Comparison of ENCODE assay signal across 8 cellular contexts in the genomic region with DNA sequence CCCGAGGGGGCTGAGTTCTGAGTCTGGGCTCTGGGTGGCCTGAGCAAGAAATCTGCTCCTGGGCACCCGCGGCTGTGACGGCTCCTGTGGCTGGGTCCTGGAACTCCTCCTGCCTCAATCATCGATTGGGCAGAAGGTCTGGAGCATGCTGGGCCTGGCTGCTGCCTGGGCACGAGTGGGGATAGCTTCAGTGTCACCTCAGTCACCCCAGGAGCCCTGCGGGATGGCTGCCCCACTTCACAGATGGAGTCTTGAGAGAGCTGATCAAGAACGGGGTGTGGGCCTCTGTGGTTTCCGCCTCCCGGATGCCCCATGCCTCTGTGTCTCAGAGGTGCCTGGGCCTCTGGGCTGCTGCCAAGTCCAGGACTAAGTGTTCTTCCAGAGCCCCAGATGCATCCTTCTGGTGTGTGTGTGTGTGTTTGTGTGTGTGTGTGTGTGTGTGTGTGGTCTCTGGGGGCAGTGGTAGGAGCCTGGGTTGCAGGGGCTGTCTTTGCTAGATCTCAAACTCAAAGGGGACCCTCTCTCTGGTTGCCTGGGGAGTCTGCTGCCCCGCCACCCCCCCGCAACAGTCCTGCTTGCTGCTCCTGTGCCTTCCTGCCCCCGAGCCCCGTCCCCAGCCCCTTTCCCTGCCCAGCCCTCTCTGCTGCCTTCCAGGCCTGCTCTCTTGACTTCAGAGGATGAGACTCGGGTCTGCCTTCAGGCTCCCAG.
A peak's percentile ranks its signal among the peaks of the same experiment; 100 is the strongest.
DNase-seq lines count a peak whose midpoint lies in the region; ATAC-seq, FAIRE-seq and TF ChIP-seq lines count a peak whose summit lies in the region.

No MANE protein-coding gene starts in this region.

- FAIRE-seq in GM12892 (lab: Jason Lieb, UNC) = no peak

- peak overlapping the region; percentile 4 for H3K4me3 Mint-ChIP-seq in stimulated activated naive CD8-positive, alpha-beta T cell treated with anti-CD3 and anti-CD28 coated beads, Interleukin-15, Interleukin-2, amounts not matched to agents 100 ng/mL and 50 ng/mL, for 24 hours

- no peak for ATAC-seq in HG02884 (IDR thresholded peaks at IDR 0.05; ENCODE audit: unreplicated experiment)

- no peak for TF ChIP-seq POLR2A in GM12892 (IDR thresholded peaks at IDR 0.05; ENCODE audit: low read depth, low read length)

- no peak overlapping the region for H3K27ac Mint-ChIP-seq in stimulated activated naive CD8-positive, alpha-beta T cell treated with anti-CD3 and anti-CD28 coated beads, Interleukin-15, Interleukin-2, amounts not matched to agents 100 ng/mL and 50 ng/mL, for 24 hours

- no peaks in the 10 kb centered on the region for H3K36me3 Mint-ChIP-seq in stimulated activated naive CD8-positive, alpha-beta T cell treated with anti-CD3 and anti-CD28 coated beads, Interleukin-15, Interleukin-2, amounts not matched to agents 100 ng/mL and 50 ng/mL, for 24 hours (ENCODE audit: low read depth)

- H3K9me3 Mint-ChIP-seq in stimulated activated naive CD8-positive, alpha-beta T cell treated with anti-CD3 and anti-CD28 coated beads, Interleukin-15, Interleukin-2, amounts not matched to agents 100 ng/mL and 50 ng/mL, for 24 hours = peaks cover 12% of the 10 kb centered on the region

- DNase-seq in NCI-H2171 treated with DMSO at 0.1 percent for 48 hours (lab: John Stamatoyannopoulos, UW) = peak; percentile 52
- peak; percentile 72 for DNase-seq in activated T-cell treated with anti-CD3 and anti-CD28 coated beads, Interleukin-2, amount 50 U/mL, for 1 hour
- peak; percentile 46 for DNase-seq in left kidney (ENCODE audit: low read depth, low spot score)
- no peak for DNase-seq in NCI-H1930 (lab: John Stamatoyannopoulos, UW)
- no peak for DNase-seq in GM12892 (ENCODE audit: insufficient read length)
- no peak for DNase-seq in NK-92 treated with Interleukin-12 subunit alpha and Interleukin-12 subunit beta, amount 100 ng/mL, for 24 hours (lab: John Stamatoyannopoulos, UW)

- peaks cover 65% of the 10 kb centered on the region for H3K4me1 Mint-ChIP-seq in stimulated activated naive CD8-positive, alpha-beta T cell treated with anti-CD3 and anti-CD28 coated beads, Interleukin-15, Interleukin-2, amounts not matched to agents 100 ng/mL and 50 ng/mL, for 24 hours (ENCODE audit: low read depth)

- H3K27me3 Mint-ChIP-seq in stimulated activated naive CD8-positive, alpha-beta T cell treated with anti-CD3 and anti-CD28 coated beads, Interleukin-15, Interleukin-2, amounts not matched to agents 100 ng/mL and 50 ng/mL, for 24 hours = no peaks in the 10 kb centered on the region

Comparison
In these comparisons a context has a peak if more than half of its experiments do, and no peak if none do; other contexts are left out.
1. DNase-seq: peak in NCI-H2171 treated with DMSO at 0.1 percent for 48 hours (single experiment), activated T-cell treated with anti-CD3 and anti-CD28 coated beads, Interleukin-2, amount 50 U/mL, for 1 hour (single experiment) and left kidney (single experiment); none in NCI-H1930 (0 of 2), GM12892 (single experiment) and NK-92 treated with Interleukin-12 subunit alpha and Interleukin-12 subunit beta, amount 100 ng/mL, for 24 hours (single experiment).